Comparison of ENCODE assay signal across 18 cellular contexts in genomic region chr3:71462586-71462985, GRCh38.
A peak's percentile ranks its signal among the peaks of the same experiment; 100 is the strongest.
DNase-seq lines count a peak whose midpoint lies in the region; ATAC-seq and TF ChIP-seq lines count a peak whose summit lies in the region.
"Had no signal": no experiment of that assay in that cellular context is flagged by ENCODE, and none has a peak within 500 bp of the region (broad histone marks: within the 10 kb centered on the region; RNA-seq: fewer than 3 reads in every experiment).

No MANE protein-coding gene starts in this region.

- H3K27me3 ChIP-seq in IMR-90 (ENCODE audit: control insufficient read depth, insufficient read depth, low read length) (no peaks in the 10 kb centered on the region), trophoblast cell (ENCODE audit: insufficient read depth, low read length) (no peaks in the 10 kb centered on the region)
- H3K27me3 ChIP-seq: BE2C had no signal

- H3K18ac ChIP-seq in IMR-90 (ENCODE audit: low read depth, low read length) = peak overlapping the region; percentile 11
- peak overlapping the region; percentile 8 for H3K18ac ChIP-seq in trophoblast cell (ENCODE audit: low read length)

- H3K4ac ChIP-seq in IMR-90 (ENCODE audit: low read depth, low read length) (peak overlapping the region; percentile 80), trophoblast cell (ENCODE audit: low read depth, low read length) (no peak overlapping the region)

- peaks cover 16 to 42% of the 10 kb centered on the region in 2 experiments; a peak in 3 of 4 replicates for H3K79me1 ChIP-seq in IMR-90 (ENCODE audit: low read depth in 1 of 2, low read length in 2 of 2)
- peaks cover 2% of the 10 kb centered on the region for H3K79me1 ChIP-seq in trophoblast cell (ENCODE audit: low read length)

- WGBS in IMR-90 (ENCODE audit: extremely low coverage in 2 of 2, insufficient read length in 1 of 2), 2 experiments = 93% methylated on average over 4 of the region's 7 CpGs; no CpG with 5 or more reads in 1 of the 2 experiments
- no CpG with 5 or more reads among the region's 7 CpGs for WGBS in trophoblast cell (ENCODE audit: extremely low coverage, insufficient coverage, insufficient read length)

- no TSS peak for BruUV-seq in IMR-90 (replicated peaks; lab: Mats Ljungman, UMichigan)

- H2BK12ac ChIP-seq in trophoblast cell (ENCODE audit: low read length) = peak overlapping the region; percentile 11

- dilution Hi-C loops in IMR-90 (cut with HindIII; ENCODE audit: low sequenced_read_pairs, unreplicated experiment) = no loop called here

- no peak for TF ChIP-seq CTCF in IMR-90 (conservative IDR thresholded peaks at IDR 0.05; ENCODE audit: low read depth, low read length)

- H2BK20ac ChIP-seq in IMR-90 (ENCODE audit: low read depth, low read length) = peak overlapping the region; percentile 97

- H2BK5ac ChIP-seq in IMR-90 (ENCODE audit: low read depth, low read length, poor library complexity, severe bottlenecking) (peak overlapping the region; percentile 22), trophoblast cell (ENCODE audit: low read depth, low read length, poor library complexity) (no peak overlapping the region)

- POLR2A ChIA-PET in activated CD4-positive, alpha-beta T cell treated with anti-CD3 and anti-CD28 coated beads for 36 hours (lab: Charles Lee) = interaction anchor here (0.6 kb wide), 1 partner anchor 34 kb away, joined by 3 read pairs; no protein-coding TSS in a partner anchor
- POLR2A ChIA-PET in IMR-90 (lab: Charles Lee; ENCODE audit: unreplicated experiment) = no interaction called here

- H3K36me3 ChIP-seq in IMR-90 (ENCODE audit: control insufficient read depth, insufficient read depth, low read length) = no peaks in the 10 kb centered on the region
- H3K36me3 ChIP-seq in trophoblast cell (ENCODE audit: control insufficient read depth in 1 of 2, insufficient read depth in 2 of 2, low read length in 2 of 2) = no peaks in the 10 kb centered on the region
- H3K36me3 ChIP-seq: BE2C had no signal

- peaks cover 27% of the 10 kb centered on the region for H3K36me3 Mint-ChIP-seq in activated CD4-positive, alpha-beta T cell treated with anti-CD3 and anti-CD28 coated beads for 36 hours (ENCODE audit: low read depth)

- H2BK15ac ChIP-seq in IMR-90 (ENCODE audit: low read depth, low read length) = peak overlapping the region; percentile 65; the same call in 2 of the 3 replicates

- H2AK9ac ChIP-seq in IMR-90 (replicated peaks; ENCODE audit: low read depth, low read length, poor library complexity) = no peak overlapping the region

- no peak overlapping the region for H3K56ac ChIP-seq in IMR-90 (ENCODE audit: extremely low read depth, insufficient read depth, low read length)

- H2AFZ ChIP-seq in IMR-90 (replicated peaks; ENCODE audit: low read length, poor library complexity) (no peak overlapping the region), trophoblast cell (ENCODE audit: insufficient read depth, low read length, poor library complexity) (no peak overlapping the region)

- H3K9ac ChIP-seq in IMR-90 (ENCODE audit: low read depth, low read length) (no peak overlapping the region), trophoblast cell (ENCODE audit: low read length) (no peak overlapping the region)

- H2AK5ac ChIP-seq in IMR-90 (ENCODE audit: low read depth, low read length) (peak overlapping the region; percentile 76), trophoblast cell (ENCODE audit: low read length) (no peak overlapping the region)

- intact Hi-C loops in activated CD4-positive, alpha-beta T cell treated with anti-CD3 and anti-CD28 coated beads for 36 hours (cut with DNase I, micrococcal nuclease) = no loop called here
- intact Hi-C loops in IMR-90 (cut with micrococcal nuclease) = no loop called here

- H2BK120ac ChIP-seq in IMR-90 (ENCODE audit: low read depth, low read length) (peak overlapping the region; percentile 80), trophoblast cell (ENCODE audit: insufficient read depth, low read length, poor library complexity) (peak overlapping the region; percentile 38)

- DNase-seq in activated CD4-positive, alpha-beta T cell treated with anti-CD3 and anti-CD28 coated beads for 36 hours = no peak
- no peak for DNase-seq in activated CD4-positive, alpha-beta T cell treated with anti-CD3 and anti-CD28 coated beads, Interleukin-2, amount 50 U/mL, for 48 hours
- DNase-seq in IMR-90 = no peak
- DNase-seq in epithelial cell of prostate (ENCODE audit: low read depth, low spot score) = no peak
- no peak for DNase-seq in trophoblast cell
- no peak for DNase-seq in hepatic stellate cell (ENCODE audit: low spot score)
- DNase-seq in GDM1 (lab: John Stamatoyannopoulos, UW) = no peak
- DNase-seq: 8988T; activated CD4-positive, alpha-beta T cell treated with anti-CD3 and anti-CD28 coated beads for 4 hours; activated CD8-positive, alpha-beta memory T cell treated with anti-CD3 and anti-CD28 coated beads, Interleukin-2, amount 50 U/mL, for 4 hours; anterior cingulate cortex; BE2C; cerebellar nuclear complex; glutamatergic neuron; left colon; NCI-H524 treated with DMSO at 0.1 percent for 48 hours; stimulated activated CD4-positive, alpha-beta T cell treated with anti-CD3 and anti-CD28 coated beads, Interleukin-2, amount 100 ng/mL, for 48 hours had no signal

- H3K4me1 ChIP-seq in IMR-90 (ENCODE audit: control insufficient read depth, insufficient read depth, low read length) (peaks cover 8% of the 10 kb centered on the region), trophoblast cell (ENCODE audit: control insufficient read depth in 1 of 2, insufficient read depth in 2 of 2, low read length in 2 of 2) (peaks cover 0 to 13% of the 10 kb centered on the region in 2 experiments)
- H3K4me1 ChIP-seq: BE2C had no signal

- H4K8ac ChIP-seq in IMR-90 (ENCODE audit: low read depth in 2 of 2, low read length in 2 of 2) (peak overlapping the region; percentile 28 to 36; a peak in 2 of 4 replicates), trophoblast cell (ENCODE audit: low read depth, low read length) (no peak overlapping the region)

- H4K5ac ChIP-seq in IMR-90 (ENCODE audit: low read depth, low read length) = peak overlapping the region; percentile 38; the same call in 1 of the 2 replicates

- no peaks in the 10 kb centered on the region for H3K79me2 ChIP-seq in trophoblast cell (ENCODE audit: control insufficient read depth, insufficient read depth, low read length, poor library complexity)

- H4K20me1 ChIP-seq in IMR-90 (ENCODE audit: insufficient read depth, low read length) = no peaks in the 10 kb centered on the region

- H4K12ac ChIP-seq in trophoblast cell (ENCODE audit: low read depth, low read length) = no peak overlapping the region

- CTCF ChIA-PET in activated CD4-positive, alpha-beta T cell treated with anti-CD3 and anti-CD28 coated beads for 36 hours (lab: Charles Lee) = interaction anchor here (0.8 to 1.9 kb wide), 3 partner anchors 15 to 117 kb away, joined by 3 to 5 read pairs (median 3); no protein-coding TSS in a partner anchor
- CTCF ChIA-PET in IMR-90 (lab: Yijun Ruan, JAX) = no interaction called here

- H3K4me2 ChIP-seq in IMR-90 (ENCODE audit: low read depth, low read length) (no peak overlapping the region), trophoblast cell (ENCODE audit: low read length) (no peak overlapping the region)

- in situ Hi-C loops in IMR-90 (cut with MboI; ENCODE audit: low sequenced_read_pairs) = no loop called here

- no peaks in the 10 kb centered on the region for H3K9me3 ChIP-seq in IMR-90 (ENCODE audit: control insufficient read depth, insufficient read depth, low read length)
- H3K9me3 ChIP-seq in trophoblast cell (ENCODE audit: insufficient read depth, low read depth, low read length) = no peaks in the 10 kb centered on the region
- H3K9me3 ChIP-seq: BE2C had no signal

- no peak for ATAC-seq in activated CD4-positive, alpha-beta T cell treated with anti-CD3 and anti-CD28 coated beads for 36 hours
- ATAC-seq in IMR-90 (ENCODE audit: low read depth) (no peak), GM18870 (IDR thresholded peaks at IDR 0.05; ENCODE audit: unreplicated experiment) (no peak)

- no peak for TF ChIP-seq RAD21 in IMR-90 (IDR thresholded peaks at IDR 0.05; ENCODE audit: low read length)

- peaks cover 80% of the 10 kb centered on the region for H3K4me1 Mint-ChIP-seq in activated CD4-positive, alpha-beta T cell treated with anti-CD3 and anti-CD28 coated beads for 36 hours

- H3K23ac ChIP-seq in IMR-90 (ENCODE audit: low read depth, low read length) = peak overlapping the region; percentile 67; the same call in 1 of the 2 replicates
- H3K23ac ChIP-seq in trophoblast cell (ENCODE audit: low read length) = no peak overlapping the region

- peaks cover 3% of the 10 kb centered on the region for H3K9me3 Mint-ChIP-seq in activated CD4-positive, alpha-beta T cell treated with anti-CD3 and anti-CD28 coated beads for 36 hours (ENCODE audit: low read depth)

- no peak overlapping the region for H3K4me3 ChIP-seq in IMR-90 (ENCODE audit: insufficient read depth, low read depth, low read length)
- H3K4me3 ChIP-seq in trophoblast cell (ENCODE audit: low read depth, low read length) = no peak overlapping the region

- H3K27ac Mint-ChIP-seq in activated CD4-positive, alpha-beta T cell treated with anti-CD3 and anti-CD28 coated beads for 36 hours = peak overlapping the region; percentile 94

- no peak for TF ChIP-seq POLR2A in IMR-90 (IDR thresholded peaks at IDR 0.05; ENCODE audit: low read depth, low read length)

- peaks cover 12% of the 10 kb centered on the region for H3K9me1 ChIP-seq in IMR-90 (ENCODE audit: insufficient read depth, low read length)

- H3K4me3 Mint-ChIP-seq in activated CD4-positive, alpha-beta T cell treated with anti-CD3 and anti-CD28 coated beads for 36 hours = no peak overlapping the region

- H3K27me3 Mint-ChIP-seq in activated CD4-positive, alpha-beta T cell treated with anti-CD3 and anti-CD28 coated beads for 36 hours = no peaks in the 10 kb centered on the region

- H3K27ac ChIP-seq in IMR-90 (ENCODE audit: insufficient read depth, low read length) (0 out of 2 replicates have a peak overlapping the region, but pooled peaks have one; percentile 8), epithelial cell of prostate (peak overlapping the region; percentile 84), trophoblast cell (ENCODE audit: low read depth, low read length) (peak overlapping the region; percentile 64)

- H4K91ac ChIP-seq in IMR-90 (ENCODE audit: insufficient read depth, low read depth, low read length) = peak overlapping the region; percentile 82
- H4K91ac ChIP-seq in trophoblast cell (ENCODE audit: low read depth, low read length) = peak overlapping the region; percentile 30

- H3K14ac ChIP-seq in IMR-90 (replicated peaks; ENCODE audit: low read depth, low read length) (peak overlapping the region; percentile 73), trophoblast cell (ENCODE audit: low read length) (peak overlapping the region; percentile 11)

TF ChIP-seq in IMR-90, 13 proteins besides CTCF, POLR2A, EP300 and RAD21 (continues in another document):
- no peak for TF ChIP-seq NFE2L2 (IDR thresholded peaks at IDR 0.05; ENCODE audit: low read depth, low read length)

Comparison
In these comparisons a context has a peak if more than half of its experiments do, and no peak if none do; other contexts are left out.
1. H3K27ac ChIP-seq: peak in every context shown above with its lines; median percentile 84 in epithelial cell of prostate; 64 in trophoblast cell; 8 in IMR-90.